Comparison of ENCODE assay signal across 34 cellular contexts in genomic region chr14:30427846-30428245, GRCh38.
"Had no signal": no experiment of that assay in that cellular context is flagged by ENCODE, and none has a peak within 500 bp of the region (broad histone marks: within the 10 kb centered on the region; RNA-seq: fewer than 3 reads in every experiment).

No MANE protein-coding gene starts in this region.

- H3K4me1 ChIP-seq: adrenal gland, ascending aorta, body of pancreas, breast epithelium had no signal

- H3K4me3 ChIP-seq: adrenal gland, ascending aorta, body of pancreas, breast epithelium, cardiac muscle cell had no signal

- DNase-seq: activated effector memory CD4-positive, alpha-beta T cell treated with anti-CD3 and anti-CD28 coated beads, Interleukin-2, amount 50 U/mL, for 16 hours; activated effector memory CD4-positive, alpha-beta T cell treated with Interleukin-2 at 50 U/mL for 16 hours; activated gamma-delta T cell; activated gamma-delta T cell treated with Interleukin-2 at 50 U/mL for 16 hours; activated naive CD4-positive, alpha-beta T cell; activated naive CD4-positive, alpha-beta T cell treated with anti-CD3 and anti-CD28 coated beads for 36 hours; activated naive CD4-positive, alpha-beta T cell treated with anti-CD3 and anti-CD28 coated beads, Interleukin-2, amount 10 ng/mL, durations not matched to agents 7 days and 5 days; activated naive CD4-positive, alpha-beta T cell treated with anti-CD3 and anti-CD28 coated beads, Interleukin-2, amount 50 U/mL, for 16 hours; activated naive CD4-positive, alpha-beta T cell treated with Interleukin-2 at 50 U/mL for 16 hours; activated naive CD8-positive, alpha-beta T cell treated with anti-CD3 and anti-CD28 coated beads for 36 hours; activated naive CD8-positive, alpha-beta T cell treated with anti-CD3 and anti-CD28 coated beads, Interleukin-2, amount 10 ng/mL, durations not matched to agents 7 days and 5 days; activated naive CD8-positive, alpha-beta T cell treated with anti-CD3 and anti-CD28 coated beads, Interleukin-2, amount 50 U/mL, for 24 hours; activated T-cell treated with anti-CD3 and anti-CD28 coated beads, Interleukin-2, amount 50 U/mL, for 1 hour; activated T-cell treated with anti-CD3 and anti-CD28 coated beads, Interleukin-2, amount 50 U/mL, for 24 hours; activated T-cell treated with anti-CD3 and anti-CD28 coated beads, Interleukin-2, amount 50 U/mL, for 4 hours; activated T-cell treated with anti-CD3 and anti-CD28 coated beads, Interleukin-2, amount 50 U/mL, for 48 hours; activated T-cell treated with anti-CD3 and anti-CD28 coated beads, Interleukin-2, amount 50 U/mL, for 72 hours; adrenal gland; amniotic stem cell; amygdala; anterior cingulate cortex; aorta; body of pancreas; brain microvascular endothelial cell; caudate nucleus; central memory CD4-positive, alpha-beta T cell; cerebellar nuclear complex had no signal

- H3K36me3 ChIP-seq: adrenal gland, ascending aorta, brain microvascular endothelial cell, breast epithelium, cardiac muscle cell had no signal

- ATAC-seq: activated naive CD4-positive, alpha-beta T cell treated with anti-CD3 and anti-CD28 coated beads, Interleukin-2, amount 50 U/mL, for 72 hours; activated naive CD8-positive, alpha-beta T cell treated with anti-CD3 and anti-CD28 coated beads, Interleukin-2, amount 50 U/mL, for 24 hours; activated T-cell treated with anti-CD3 and anti-CD28 coated beads, Interleukin-2, amount 50 U/mL, for 4 hours; activated T-cell treated with anti-CD3 and anti-CD28 coated beads, Interleukin-2, amount 50 U/mL, for 72 hours; activated T-helper 17 cell treated with anti-CD3 and anti-CD28 coated beads, Interleukin-2, amount 50 U/mL, for 72 hours; body of pancreas had no signal

- H3K27ac ChIP-seq: adrenal gland, ascending aorta, body of pancreas, brain microvascular endothelial cell, breast epithelium, cardiac muscle cell had no signal

- FAIRE-seq: astrocyte, bronchial epithelial cell had no signal

- H3K9me3 ChIP-seq: adrenal gland, ascending aorta, body of pancreas, breast epithelium had no signal

- H3K27me3 ChIP-seq: adrenal gland, ascending aorta, body of pancreas, brain microvascular endothelial cell, breast epithelium, cardiac muscle cell had no signal
